In the genomic region with DNA sequence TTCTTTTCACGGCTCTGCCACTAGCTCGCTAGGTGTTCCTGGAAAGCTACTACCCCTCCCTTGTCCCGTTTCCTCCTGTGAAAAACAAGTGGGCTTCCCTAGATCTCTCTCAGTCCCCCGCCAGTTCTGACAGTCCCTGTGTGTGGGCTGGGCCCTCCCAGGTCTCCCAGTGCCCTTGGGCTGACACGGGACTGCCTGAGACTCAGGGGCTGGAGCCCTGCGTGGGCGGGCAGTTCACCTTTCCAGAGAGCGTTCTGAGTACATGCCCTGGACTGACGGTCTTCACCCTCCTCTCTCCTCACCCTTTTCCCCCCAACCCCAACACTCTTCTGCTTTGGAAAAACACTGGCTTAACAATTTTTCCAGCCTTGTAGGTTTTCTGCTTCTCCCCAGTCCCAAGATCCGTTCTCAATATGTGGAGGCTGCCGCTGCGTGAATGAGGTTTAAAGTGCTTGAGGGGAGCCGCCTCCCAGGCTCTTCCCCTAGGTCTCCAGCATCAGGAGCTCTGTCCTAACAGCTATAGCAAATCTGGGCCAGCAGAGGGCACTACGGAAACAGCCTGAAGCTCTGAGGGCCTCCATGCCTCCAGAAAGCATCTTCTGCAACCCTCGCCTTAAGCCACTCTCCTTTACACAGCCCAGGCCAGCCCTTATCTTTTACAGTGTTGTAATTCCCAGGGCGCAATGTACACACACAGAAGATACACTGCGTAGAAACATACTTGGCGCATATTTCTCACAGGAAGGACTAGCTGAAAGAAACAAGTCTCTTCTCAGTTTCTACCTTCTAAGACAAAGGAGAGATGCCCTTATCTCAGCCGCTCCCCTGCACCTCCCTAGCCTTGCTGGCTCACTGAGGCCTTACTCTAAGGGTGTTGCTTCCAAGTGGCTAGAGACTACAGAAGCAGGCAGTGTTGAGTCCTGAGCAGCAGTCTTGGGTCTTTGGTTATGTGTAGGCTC, we compare ENCODE assay signal across 9 cellular contexts. TPM values are rescaled to one million over a fixed set of nuclear protein-coding genes. Genes with fewer than 3 reads are reported as not detected.
DNase-seq lines count a peak whose midpoint lies in the region; ATAC-seq, FAIRE-seq and TF ChIP-seq lines count a peak whose summit lies in the region.
"Had no signal": no experiment of that assay in that cellular context is flagged by ENCODE, and none has a peak within 500 bp of the region (broad histone marks: within the 10 kb centered on the region; RNA-seq: fewer than 3 reads in every experiment).

No MANE protein-coding gene starts in this region.

- no peaks in the 10 kb centered on the region for H3K36me3 ChIP-seq in DND-41 (ENCODE audit: insufficient read depth, low read length)
- H3K36me3 ChIP-seq in bronchial epithelial cell (ENCODE audit: control insufficient read depth, insufficient read depth, low read length) = no peaks in the 10 kb centered on the region
- H3K36me3 ChIP-seq in uterus = no peaks in the 10 kb centered on the region

- TF ChIP-seq POLR2A in uterus (IDR thresholded peaks at IDR 0.05) = no peak

- no peaks in the 10 kb centered on the region for H3K9me3 Mint-ChIP-seq in nephron

- no peak for TF ChIP-seq EP300 in Ishikawa (IDR thresholded peaks at IDR 0.05; ENCODE audit: borderline replicate concordance)

- no peak overlapping the region for H3K9ac ChIP-seq in DND-41 (ENCODE audit: low read depth, low read length)

- no peak overlapping the region for H3K4me3 Mint-ChIP-seq in nephron
- H3K4me3 Mint-ChIP-seq: activated naive CD8-positive, alpha-beta T cell had no signal

- H3K27me3 ChIP-seq in DND-41 (ENCODE audit: insufficient read depth, low read length, poor library complexity) (peaks cover 15% of the 10 kb centered on the region), bronchial epithelial cell (ENCODE audit: control insufficient read depth, insufficient read depth, low read length) (peaks cover 3% of the 10 kb centered on the region), uterus (no peaks in the 10 kb centered on the region)

- DNase-seq in DND-41 (peak; percentile 56), T follicular helper cell (ENCODE audit: low read depth) (peak; percentile 20), bronchial epithelial cell (ENCODE audit: low read depth) (peak; percentile 29), uterus (no peak), hippocampal formation (lab: John Stamatoyannopoulos, UW) (no peak)

- no peak overlapping the region for H3K27ac ChIP-seq in DND-41 (ENCODE audit: low read length)
- H3K27ac ChIP-seq in uterus = no peak overlapping the region

- H3K79me2 ChIP-seq in DND-41 (ENCODE audit: insufficient read depth, low read length) = no peaks in the 10 kb centered on the region

- peak; percentile 56 for TF ChIP-seq RAD21 in Ishikawa (IDR thresholded peaks at IDR 0.05; ENCODE audit: low read depth)

- intact Hi-C loops in uterus (cut with DNase I; ENCODE audit: low total_unique reads) = no loop called here

- H3K4me1 Mint-ChIP-seq in nephron = no peaks in the 10 kb centered on the region

- no peak for FAIRE-seq in bronchial epithelial cell (lab: Jason Lieb, UNC)

- H3K4me3 ChIP-seq in DND-41 (ENCODE audit: low read depth in 1 of 2, low read length in 2 of 2) (no peak overlapping the region), bronchial epithelial cell (ENCODE audit: low read depth, low read length) (no peak overlapping the region), uterus (no peak overlapping the region)

- peak; percentile 83 for ATAC-seq in DND-41 (ENCODE audit: insufficient read depth, low read depth)
- ATAC-seq in GM21390 (IDR thresholded peaks at IDR 0.05; ENCODE audit: unreplicated experiment) = peak; percentile 66

- H3K4me2 ChIP-seq in DND-41 (ENCODE audit: insufficient read depth, low read length) = no peak overlapping the region

- H3K27me3 Mint-ChIP-seq in nephron (ENCODE audit: low read depth) = no peaks in the 10 kb centered on the region

- H2AFZ ChIP-seq in DND-41 (ENCODE audit: low read depth, low read length) = no peak overlapping the region

- H3K27ac Mint-ChIP-seq in nephron = no peak overlapping the region
- H3K27ac Mint-ChIP-seq: activated naive CD8-positive, alpha-beta T cell had no signal

- no peaks in the 10 kb centered on the region for H3K36me3 Mint-ChIP-seq in nephron (ENCODE audit: low read depth)
- H3K36me3 Mint-ChIP-seq: activated naive CD8-positive, alpha-beta T cell had no signal

- H3K4me1 ChIP-seq in DND-41 (ENCODE audit: insufficient read depth, low read length) (no peaks in the 10 kb centered on the region), uterus (no peaks in the 10 kb centered on the region)

- H3K9me3 ChIP-seq in DND-41 (ENCODE audit: insufficient read depth, low read length, severe bottlenecking) = no peaks in the 10 kb centered on the region
- no peaks in the 10 kb centered on the region for H3K9me3 ChIP-seq in uterus

- H4K20me1 ChIP-seq in DND-41 (ENCODE audit: insufficient read depth, low read length) = no peaks in the 10 kb centered on the region

- TF ChIP-seq CTCF in DND-41 (IDR thresholded peaks at IDR 0.05; ENCODE audit: borderline replicate concordance, extremely low read depth, low read length, poor library complexity, severe bottlenecking) (peak; percentile 77), bronchial epithelial cell (IDR thresholded peaks at IDR 0.05; ENCODE audit: insufficient read depth, low read length, severe bottlenecking) (peak; percentile 72), nephron (IDR thresholded peaks at IDR 0.05; ENCODE audit: unreplicated experiment in 3 of 3) (peak; percentile 35 to 51 (median 49)), uterus (IDR thresholded peaks at IDR 0.05) (no peak)

TF ChIP-seq in Ishikawa, 13 proteins besides CTCF, POLR2A, EP300 and RAD21:
- TF ChIP-seq NFIC (IDR thresholded peaks at IDR 0.05) (no peak), EGR1 (IDR thresholded peaks at IDR 0.05) (0 out of 2 replicates have a peak, but pooled peaks have one; percentile 21)

RNA-seq across cellular contexts. Expression of a gene that starts 10.4 kb away (rescaled TPM):
- not detected in 2 replicates for total RNA-seq in bronchial epithelial cell
- total RNA-seq in uterus = not detected

RNA-seq across cellular contexts. Expression of a gene that starts 23.9 kb away (rescaled TPM):
- not detected in 2 replicates for total RNA-seq in bronchial epithelial cell
- not detected for total RNA-seq in uterus

Comparison
In these comparisons a context has a peak if more than half of its experiments do, and no peak if none do; other contexts are left out.
1. DNase-seq: peak in DND-41 (single experiment), T follicular helper cell (single experiment) and bronchial epithelial cell (single experiment); none in uterus (0 of 2) and hippocampal formation (0 of 2).
2. CTCF ChIP-seq: peak in DND-41 (single experiment), bronchial epithelial cell (single experiment) and nephron (3 of 3); none in uterus (0 of 4).